19 cellular contexts compared by ENCODE assay signal in genomic region chr3:66712210-66712609, GRCh38.
A peak's percentile ranks its signal among the peaks of the same experiment; 100 is the strongest.
DNase-seq lines count a peak whose midpoint lies in the region; ATAC-seq and TF ChIP-seq lines count a peak whose summit lies in the region.
"Had no signal": no experiment of that assay in that cellular context is flagged by ENCODE, and none has a peak within 500 bp of the region (broad histone marks: within the 10 kb centered on the region; RNA-seq: fewer than 3 reads in every experiment).

No MANE protein-coding gene starts in this region.

- H3K4me3 ChIP-seq in HUES48 (ENCODE audit: low read depth, low read length): peak overlapping the region; percentile 19; the same call in 1 of the 2 replicates
- H3K4me3 ChIP-seq: SJSA1 had no signal

- ATAC-seq in foreskin keratinocyte: no peak

- H3K27ac ChIP-seq in HUES48 (ENCODE audit: low read depth, low read length): no peak overlapping the region
- H3K27ac ChIP-seq in foreskin keratinocyte: no peak overlapping the region
- H3K27ac ChIP-seq: SJSA1 had no signal

- H3K27me3 ChIP-seq in HUES48 (ENCODE audit: control insufficient read depth, insufficient read depth, low read length) (no peaks in the 10 kb centered on the region), foreskin keratinocyte (no peaks in the 10 kb centered on the region)
- H3K27me3 ChIP-seq: BE2C, SJSA1 had no signal

- peak; percentile 1 for DNase-seq in NCI-H146 (lab: John Stamatoyannopoulos, UW)
- no peak for DNase-seq in NCI-H146 treated with DMSO at 0.1 percent for 48 hours (lab: John Stamatoyannopoulos, UW; ENCODE audit: unreplicated experiment)
- DNase-seq in SHP77 treated with DMSO at 0.1 percent for 48 hours (lab: John Stamatoyannopoulos, UW): peak; percentile 61
- peak; percentile 49 to 50 for DNase-seq in foreskin keratinocyte
- no peak for DNase-seq in NCI-H2029 (lab: John Stamatoyannopoulos, UW)
- DNase-seq in hippocampal formation (lab: John Stamatoyannopoulos, UW): no peak
- DNase-seq in ureter (ENCODE audit: low spot score): no peak
- DNase-seq: 8988T; BE2C; CD4-positive, alpha-beta T cell; EL; MV-4-11; NCI-H1436 treated with DMSO at 0.1 percent for 48 hours; NCI-H2107; NCI-H510A; NK-92 treated with Interleukin-12 subunit alpha and Interleukin-12 subunit beta, amount 100 ng/mL, for 24 hours; SW 1271 had no signal

- TF ChIP-seq CTCF in foreskin keratinocyte (conservative IDR thresholded peaks at IDR 0.05): no peak

- H3K36me3 ChIP-seq in HUES48 (ENCODE audit: control insufficient read depth, insufficient read depth, low read length): no peaks in the 10 kb centered on the region
- H3K36me3 ChIP-seq: BE2C, SJSA1 had no signal

- H3K9ac ChIP-seq in HUES48 (ENCODE audit: low read depth, low read length): no peak overlapping the region

- H3K9me3 ChIP-seq in HUES48 (ENCODE audit: control insufficient read depth, insufficient read depth, low read length): no peaks in the 10 kb centered on the region
- H3K9me3 ChIP-seq: BE2C, SJSA1 had no signal

- peaks cover 8% of the 10 kb centered on the region for H3K4me1 ChIP-seq in HUES48 (ENCODE audit: control insufficient read depth, insufficient read depth, low read length)
- H3K4me1 ChIP-seq in foreskin keratinocyte: no peaks in the 10 kb centered on the region
- H3K4me1 ChIP-seq: BE2C, SJSA1 had no signal

Comparison
In these comparisons a context has a peak if more than half of its experiments do, and no peak if none do; other contexts are left out.
1. DNase-seq: peak in NCI-H146 (single experiment), SHP77 treated with DMSO at 0.1 percent for 48 hours (single experiment) and foreskin keratinocyte (2 of 2); none in NCI-H146 treated with DMSO at 0.1 percent for 48 hours (single experiment), NCI-H2029 (single experiment), hippocampal formation (0 of 2) and ureter (single experiment).